Comparison of ENCODE assay signal across 22 cellular contexts in the genomic region with DNA sequence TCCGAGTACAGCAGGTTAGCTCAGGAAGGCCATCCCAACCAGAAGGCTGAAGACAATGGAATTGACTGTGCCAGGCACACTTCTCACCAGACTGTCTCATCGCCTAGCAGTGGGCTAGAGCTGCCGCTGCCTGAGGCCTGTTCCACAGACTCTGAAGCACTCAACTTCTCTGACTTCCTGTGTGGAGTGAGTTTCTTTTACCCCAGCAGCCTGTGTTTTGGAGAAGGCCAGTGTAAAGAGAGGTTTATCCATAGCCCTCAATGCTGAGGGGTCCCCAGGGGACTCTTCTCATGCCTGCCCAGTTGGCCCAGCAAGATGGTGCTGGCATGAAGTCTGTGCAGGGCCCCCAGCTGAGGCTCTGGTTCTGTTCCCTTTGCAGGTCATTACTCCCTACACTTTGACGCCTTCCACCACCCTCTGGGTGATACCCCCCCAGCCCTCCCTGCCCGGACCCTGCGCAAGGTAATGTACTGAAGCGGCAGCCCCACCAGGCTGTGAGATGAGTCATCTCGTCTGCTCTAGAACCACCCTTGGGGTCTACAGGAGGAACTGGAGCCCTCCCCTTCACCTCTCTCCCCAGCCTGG. TPM values are rescaled to one million over a fixed set of nuclear protein-coding genes. Genes with fewer than 3 reads are reported as not detected.
DNase-seq lines count a peak whose midpoint lies in the region; ATAC-seq lines count a peak whose summit lies in the region.
"Had no signal": no experiment of that assay in that cellular context is flagged by ENCODE, and none has a peak within 500 bp of the region (broad histone marks: within the 10 kb centered on the region; RNA-seq: fewer than 3 reads in every experiment).

No MANE protein-coding gene starts in this region.

- peak overlapping the region in 7 of 11 experiments; percentile 15 to 62 (median 48); a peak in 11 of 22 replicates for H3K9ac ChIP-seq in BLaER1 treated with 17β-estradiol and CSF1 and Interleukin-3, amounts not matched to agents 10 nM and 100 nM

- H3K36me3 Mint-ChIP-seq in naive thymus-derived CD4-positive, alpha-beta T cell, result peaks cover 0 to 9% (median 0%) of the 10 kb centered on the region in 5 donors

- peak overlapping the region in 3 of 10 donors; percentile 38 to 73 (median 42) for H3K4me3 Mint-ChIP-seq in naive thymus-derived CD4-positive, alpha-beta T cell
- H3K4me3 Mint-ChIP-seq: B cell; CD8-positive, alpha-beta T cell; GM23338 had no signal

- no peaks in the 10 kb centered on the region for H4K20me1 ChIP-seq in BLaER1 treated with 17β-estradiol and CSF1 and Interleukin-3, amounts not matched to agents 10 nM and 100 nM

- peaks cover 16 to 34% (median 30%) of the 10 kb centered on the region in 7 donors for H3K4me1 Mint-ChIP-seq in naive thymus-derived CD4-positive, alpha-beta T cell

- H3K27me3 ChIP-seq in BLaER1 treated with 17β-estradiol and CSF1 and Interleukin-3, amounts not matched to agents 10 nM and 100 nM, result no peaks in the 10 kb centered on the region
- peaks cover 6% of the 10 kb centered on the region; the same call in 1 of the 2 replicates for H3K27me3 ChIP-seq in SJCRH30
- no peaks in the 10 kb centered on the region for H3K27me3 ChIP-seq in naive thymus-derived CD4-positive, alpha-beta T cell (ENCODE audit: control insufficient read depth in 2 of 2, insufficient read depth in 2 of 2, low read length in 2 of 2)
- H3K27me3 ChIP-seq: SJSA1 had no signal

- H3K4me1 ChIP-seq in BLaER1 treated with 17β-estradiol and CSF1 and Interleukin-3, amounts not matched to agents 10 nM and 100 nM, result peaks cover 36 to 54% (median 42%) of the 10 kb centered on the region in 10 experiments
- H3K4me1 ChIP-seq in SJCRH30, result peaks cover 13% of the 10 kb centered on the region
- H3K4me1 ChIP-seq in naive thymus-derived CD4-positive, alpha-beta T cell (ENCODE audit: control insufficient read depth in 2 of 2, insufficient read depth in 2 of 2, low read length in 2 of 2), result peaks cover 8 to 22% of the 10 kb centered on the region in 2 donors

- H3K27me3 Mint-ChIP-seq in naive thymus-derived CD4-positive, alpha-beta T cell, result no peaks in the 10 kb centered on the region

- no peak for ATAC-seq in naive thymus-derived CD4-positive, alpha-beta T cell
- no peak for ATAC-seq in HG03442 (IDR thresholded peaks at IDR 0.05; ENCODE audit: unreplicated experiment)
- no peak for ATAC-seq in GM19455 (IDR thresholded peaks at IDR 0.05; ENCODE audit: unreplicated experiment)
- ATAC-seq: CD8-positive, alpha-beta T cell; GM23338; PC-3 had no signal

- no peaks in the 10 kb centered on the region for H3K9me3 ChIP-seq in BLaER1 treated with 17β-estradiol and CSF1 and Interleukin-3, amounts not matched to agents 10 nM and 100 nM (replicated peaks in 1 of 11)
- H3K9me3 ChIP-seq in SJCRH30 (replicated peaks), result no peaks in the 10 kb centered on the region
- H3K9me3 ChIP-seq in naive thymus-derived CD4-positive, alpha-beta T cell (ENCODE audit: control insufficient read depth in 2 of 3, low read length in 3 of 3), result no peaks in the 10 kb centered on the region
- H3K9me3 ChIP-seq: SJSA1 had no signal

- CTCF ChIA-PET in naive thymus-derived CD4-positive, alpha-beta T cell (lab: Charles Lee), result interaction anchor here (1.1 to 2.2 kb wide), 2 partner anchors 9 to 10 kb away, joined by 3 to 7 read pairs; no protein-coding TSS in a partner anchor

- no peaks in the 10 kb centered on the region for H3K9me3 Mint-ChIP-seq in naive thymus-derived CD4-positive, alpha-beta T cell
- H3K9me3 Mint-ChIP-seq: CD8-positive, alpha-beta T cell; GM23338; IgD-negative memory B cell had no signal

- peak overlapping the region in 7 of 9 donors; percentile 14 to 76 (median 55) for H3K27ac Mint-ChIP-seq in naive thymus-derived CD4-positive, alpha-beta T cell
- H3K27ac Mint-ChIP-seq: B cell; CD8-positive, alpha-beta T cell had no signal

- POLR2A ChIA-PET in naive thymus-derived CD4-positive, alpha-beta T cell (lab: Charles Lee), result no interaction called here

- H3K27ac ChIP-seq in BLaER1 treated with 17β-estradiol and CSF1 and Interleukin-3, amounts not matched to agents 10 nM and 100 nM, result peak overlapping the region in 9 of 11 experiments; percentile 9 to 78 (median 64); a peak in 17 of 22 replicates
- H3K27ac ChIP-seq in SJCRH30, result peak overlapping the region; percentile 23; the same call in 1 of the 2 replicates
- H3K27ac ChIP-seq in naive thymus-derived CD4-positive, alpha-beta T cell (ENCODE audit: low read depth, low read length), result no peak overlapping the region
- H3K27ac ChIP-seq: RWPE1, SJSA1 had no signal

- intact Hi-C loops in naive thymus-derived CD4-positive, alpha-beta T cell (cut with micrococcal nuclease), result loop anchor here in 1 of 2 donors (10.0 kb wide), 2 partner anchors 1665 to 1965 kb away; partner anchors contain the start of genes DCP1A and SFMBT1

- H3K4me2 ChIP-seq in BLaER1 treated with 17β-estradiol and CSF1 and Interleukin-3, amounts not matched to agents 10 nM and 100 nM, result peak overlapping the region; percentile 63 to 93 (median 78)
- H3K4me2 ChIP-seq: GM23338 had no signal

- peak; percentile 12 to 55 for DNase-seq in NCI-H524 (lab: John Stamatoyannopoulos, UW)
- DNase-seq in NCI-H524 treated with DMSO at 0.1 percent for 48 hours (lab: John Stamatoyannopoulos, UW), result no peak
- DNase-seq in SJCRH30, result no peak
- peak in 1 of 9 donors; percentile 14 for DNase-seq in naive thymus-derived CD4-positive, alpha-beta T cell
- no peak for DNase-seq in A172 (ENCODE audit: low spot score)
- DNase-seq: 8988T; Calu3; CD8-positive, alpha-beta T cell; DMS79 treated with DMSO at 0.1 percent for 48 hours; HCEC 1CT; NCI-H1105; NCI-H2081 treated with DMSO at 0.1 percent for 48 hours; NCI-H510A; PC-3 had no signal

- no peak overlapping the region; a peak in 1 of 20 replicates for H3K4me3 ChIP-seq in BLaER1 treated with 17β-estradiol and CSF1 and Interleukin-3, amounts not matched to agents 10 nM and 100 nM
- no peak overlapping the region for H3K4me3 ChIP-seq in SJCRH30
- H3K4me3 ChIP-seq in naive thymus-derived CD4-positive, alpha-beta T cell (ENCODE audit: low read length), result no peak overlapping the region
- H3K4me3 ChIP-seq: GM23338, SJSA1 had no signal

- H3K36me3 ChIP-seq in BLaER1 treated with 17β-estradiol and CSF1 and Interleukin-3, amounts not matched to agents 10 nM and 100 nM, result no peaks in the 10 kb centered on the region
- H3K36me3 ChIP-seq in SJCRH30, result no peaks in the 10 kb centered on the region
- H3K36me3 ChIP-seq in naive thymus-derived CD4-positive, alpha-beta T cell (ENCODE audit: control insufficient read depth in 2 of 3, insufficient read depth in 3 of 3, low read length in 3 of 3), result peaks cover 0 to 5% (median 0%) of the 10 kb centered on the region in 3 experiments

RNA-seq across cellular contexts. Expression of gene MANF, which starts 5.3 kb away (rescaled TPM):
- total RNA-seq in SJCRH30 (2014; rRNA removed; shearing (Covaris generic)), result 85.4 and 101 TPM in 2 replicates
- total RNA-seq in naive thymus-derived CD4-positive, alpha-beta T cell, result 100 to 1,000 TPM in 1 of 5 experiments, 10 to 100 TPM in 4; 28.2 to 182 (median 68.0) TPM
- 10 to 100 TPM; 40.9 to 48.4 TPM for polyA plus RNA-seq in naive thymus-derived CD4-positive, alpha-beta T cell
- 128 and 156 TPM in 2 replicates for total RNA-seq in A172 (2014; rRNA removed; shearing (Covaris generic))

RNA-seq across cellular contexts. Expression of gene RBM15B, which starts 11.2 kb away (rescaled TPM):
- 32.9 and 33.6 TPM in 2 replicates for total RNA-seq in SJCRH30 (2014; rRNA removed; shearing (Covaris generic))
- 10 to 100 TPM; 29.9 to 40.6 (median 31.3) TPM for total RNA-seq in naive thymus-derived CD4-positive, alpha-beta T cell
- polyA plus RNA-seq in naive thymus-derived CD4-positive, alpha-beta T cell, result 10 to 100 TPM; 12.8 to 22.8 TPM
- total RNA-seq in A172 (2014; rRNA removed; shearing (Covaris generic)), result 20.2 and 22.5 TPM in 2 replicates

Comparison
In these comparisons a context has a peak if more than half of its experiments do, and no peak if none do; other contexts are left out.
1. DNase-seq: peak in NCI-H524 (2 of 2); none in NCI-H524 treated with DMSO at 0.1 percent for 48 hours (single experiment), SJCRH30 (0 of 2) and A172 (single experiment).